8 cellular contexts compared by ENCODE assay signal in genomic region chr4:48269861-48270515, GRCh38. TPM values are rescaled to one million over a fixed set of nuclear protein-coding genes. Genes with fewer than 3 reads are reported as not detected.
DNase-seq lines count a peak whose midpoint lies in the region; ATAC-seq and TF ChIP-seq lines count a peak whose summit lies in the region.

No MANE protein-coding gene starts in this region.

- peaks cover 0 to 1% of the 10 kb centered on the region in 2 donors for H3K27me3 Mint-ChIP-seq in CD8-positive, alpha-beta memory T cell
- peaks cover 6% of the 10 kb centered on the region for H3K27me3 Mint-ChIP-seq in endothelial cell (ENCODE audit: unreplicated experiment)

- CTCF ChIA-PET in CD8-positive, alpha-beta memory T cell (lab: Charles Lee): interaction anchor here (1.5 to 1.6 kb wide), 2 partner anchors 25 to 353 kb away, joined by 3 to 4 read pairs; no protein-coding TSS in a partner anchor

- DNase-seq in CD8-positive, alpha-beta memory T cell: peak; percentile 70 to 88 (median 82)
- DNase-seq in NOMO-1 treated with dmso at 0.1 percent for 144 hours (lab: John Stamatoyannopoulos, UW; ENCODE audit: unreplicated experiment) (peak; percentile 89), endothelial cell (ENCODE audit: low spot score) (peak; percentile 88), middle frontal gyrus (ENCODE audit: extremely low spot score, low spot score) (peak; percentile 11)
- DNase-seq in activated CD8-positive, alpha-beta memory T cell treated with anti-CD3 and anti-CD28 coated beads, Interleukin-2, amount 50 U/mL, for 1 hour (ENCODE audit: extremely low read depth): peak; percentile 65
- DNase-seq in stimulated activated CD8-positive, alpha-beta memory T cell treated with anti-CD3 and anti-CD28 coated beads, Interleukin-2, amount 100 ng/mL, for 48 hours (ENCODE audit: low read depth in 2 of 2): peak; percentile 90 to 92

- H3K4me3 Mint-ChIP-seq in CD8-positive, alpha-beta memory T cell: peak overlapping the region; percentile 90 to 99 (median 96)
- peak overlapping the region; percentile 86 for H3K4me3 Mint-ChIP-seq in endothelial cell (ENCODE audit: unreplicated experiment)

- no peaks in the 10 kb centered on the region for H3K9me3 Mint-ChIP-seq in CD8-positive, alpha-beta memory T cell
- H3K9me3 Mint-ChIP-seq in endothelial cell (ENCODE audit: unreplicated experiment): peaks cover 4% of the 10 kb centered on the region

- H3K36me3 Mint-ChIP-seq in CD8-positive, alpha-beta memory T cell: peaks cover 0 to 5% (median 0%) of the 10 kb centered on the region in 3 donors
- H3K36me3 Mint-ChIP-seq in endothelial cell (ENCODE audit: low read depth, unreplicated experiment): peaks cover 6% of the 10 kb centered on the region

- no peaks in the 10 kb centered on the region for H3K36me3 ChIP-seq in CD8-positive, alpha-beta memory T cell (ENCODE audit: insufficient read depth, low read length)

- no peaks in the 10 kb centered on the region for H3K27me3 ChIP-seq in CD8-positive, alpha-beta memory T cell (ENCODE audit: insufficient read depth, low read length, poor library complexity, severe bottlenecking)

- peak overlapping the region; percentile 77 to 96 (median 87) for H3K27ac Mint-ChIP-seq in CD8-positive, alpha-beta memory T cell
- H3K27ac Mint-ChIP-seq in endothelial cell (ENCODE audit: unreplicated experiment): no peak overlapping the region

- H3K4me3 ChIP-seq in CD8-positive, alpha-beta memory T cell (ENCODE audit: low read length): peak overlapping the region; percentile 70

- no peak for TF ChIP-seq CTCF in endothelial cell (IDR thresholded peaks at IDR 0.05; ENCODE audit: unreplicated experiment)

- H3K9me3 ChIP-seq in CD8-positive, alpha-beta memory T cell (ENCODE audit: low read length): no peaks in the 10 kb centered on the region

- ATAC-seq in GM19395 (IDR thresholded peaks at IDR 0.05; ENCODE audit: unreplicated experiment) (peak; percentile 76), HG03558 (IDR thresholded peaks at IDR 0.05; ENCODE audit: extremely low read depth, unreplicated experiment) (peak; percentile 45)

- H3K4me1 Mint-ChIP-seq in CD8-positive, alpha-beta memory T cell: peaks cover 17 to 27% (median 26%) of the 10 kb centered on the region in 3 donors
- peaks cover 5% of the 10 kb centered on the region for H3K4me1 Mint-ChIP-seq in endothelial cell (ENCODE audit: unreplicated experiment)

- H3K4me1 ChIP-seq in CD8-positive, alpha-beta memory T cell (ENCODE audit: insufficient read depth, low read length): peaks cover 10% of the 10 kb centered on the region

- peak overlapping the region; percentile 51 for H3K27ac ChIP-seq in CD8-positive, alpha-beta memory T cell (ENCODE audit: low read depth, low read length)

- POLR2A ChIA-PET in CD8-positive, alpha-beta memory T cell (lab: Charles Lee): no interaction called here

RNA-seq across cellular contexts. Expression of gene TEC, which starts 0.3 kb away (rescaled TPM):
- total RNA-seq in CD8-positive, alpha-beta memory T cell: 1 to 10 TPM; 1.6 to 2.4 TPM
- polyA plus RNA-seq in CD8-positive, alpha-beta memory T cell: 1.6 TPM
- total RNA-seq in endothelial cell (ENCODE audit: unreplicated experiment): 1.9 TPM

Comparison
In these comparisons a context has a peak if more than half of its experiments do, and no peak if none do; other contexts are left out.
1. Peak in every context shown above with its lines: DNase-seq, ATAC-seq, H3K4me3 ChIP-seq and H3K27ac ChIP-seq.
2. DNase-seq: peak in every context shown above with its lines; median percentile 91 in stimulated activated CD8-positive, alpha-beta memory T cell treated with anti-CD3 and anti-CD28 coated beads, Interleukin-2, amount 100 ng/mL, for 48 hours; 89 in NOMO-1 treated with dmso at 0.1 percent for 144 hours; 88 in endothelial cell; 82 in CD8-positive, alpha-beta memory T cell; 65 in activated CD8-positive, alpha-beta memory T cell treated with anti-CD3 and anti-CD28 coated beads, Interleukin-2, amount 50 U/mL, for 1 hour; 11 in middle frontal gyrus.